ENCODE assay signal across 1 cellular context in genomic region chr3:132536442-132537153, GRCh38.
TF ChIP-seq lines count a peak whose summit lies in the region.

No MANE protein-coding gene starts in this region.

TF ChIP-seq in GM12878, 131 proteins besides CTCF, POLR2A, EP300 and RAD21 (continued from another document):
- no peak for TF ChIP-seq CHD4 (IDR thresholded peaks at IDR 0.05)
- no peak for TF ChIP-seq HDAC2 (IDR thresholded peaks at IDR 0.05)
- TF ChIP-seq KDM1A (IDR thresholded peaks at IDR 0.05; ENCODE audit: borderline replicate concordance), result no peak
- no peak for TF ChIP-seq MEF2B (IDR thresholded peaks at IDR 0.05; ENCODE audit: partially characterized antibody, poor library complexity, severe bottlenecking)
- no peak for TF ChIP-seq RFX5 (IDR thresholded peaks at IDR 0.05; ENCODE audit: low read depth, low read length)
- no peak for TF ChIP-seq GABPA (IDR thresholded peaks at IDR 0.05; ENCODE audit: low read depth)
- TF ChIP-seq HDAC6 (IDR thresholded peaks at IDR 0.05; ENCODE audit: unreplicated experiment), result no peak
- no peak for TF ChIP-seq ZBTB11 (CRISPR knock-in tag; IDR thresholded peaks at IDR 0.05)
- TF ChIP-seq SIX5 (IDR thresholded peaks at IDR 0.05; ENCODE audit: low read depth, low read length, severe bottlenecking), result no peak
